1 cellular context compared by ENCODE assay signal in genomic region chr4:118278473-118279274, GRCh38.
A peak's percentile ranks its signal among the peaks of the same experiment; 100 is the strongest.
TF ChIP-seq lines count a peak whose summit lies in the region.

No MANE protein-coding gene starts in this region.

TF ChIP-seq in GM12878, 131 proteins besides CTCF, POLR2A, EP300 and RAD21 (continued from another document):
- TF ChIP-seq PRDM15 (CRISPR knock-in tag; IDR thresholded peaks at IDR 0.05) (no peak), CBFB (IDR thresholded peaks at IDR 0.05; ENCODE audit: low read depth) (peak; percentile 95), BHLHE40 (IDR thresholded peaks at IDR 0.05; ENCODE audit: borderline replicate concordance in 1 of 2, low read depth in 2 of 2, low read length in 1 of 2) (peak; percentile 31 to 91; a peak in 3 of 4 replicates), ZZZ3 (IDR thresholded peaks at IDR 0.05; ENCODE audit: control insufficient read depth, insufficient read length, low read depth) (no peak), CEBPZ (IDR thresholded peaks at IDR 0.05; ENCODE audit: low read depth, low read length) (no peak), MAX (IDR thresholded peaks at IDR 0.05; ENCODE audit: low read depth, low read length) (peak; percentile 48; the same call in 1 of the 2 replicates), REST (IDR thresholded peaks at IDR 0.05; ENCODE audit: low read depth, low read length) (no peak), IKZF2 (IDR thresholded peaks at IDR 0.05) (no peak; a peak in 2 of 4 replicates), YY1 (IDR thresholded peaks at IDR 0.05; ENCODE audit: low read depth, low read length) (peak; percentile 88), RCOR1 (conservative IDR thresholded peaks at IDR 0.05; ENCODE audit: low read depth, low read length) (no peak), FOXK2 (IDR thresholded peaks at IDR 0.05) (no peak), NFXL1 (IDR thresholded peaks at IDR 0.05; ENCODE audit: borderline replicate concordance) (no peak), CREM (IDR thresholded peaks at IDR 0.05; ENCODE audit: low read depth) (peak; percentile 85; the same call in 1 of the 2 replicates), DPF2 (IDR thresholded peaks at IDR 0.05) (0 out of 2 replicates have a peak, but pooled peaks have one; percentile 18), ZNF217 (IDR thresholded peaks at IDR 0.05) (no peak), IKZF1 (conservative IDR thresholded peaks at IDR 0.05) (peak; percentile 61; the same call in 1 of the 2 replicates), STAT3 (IDR thresholded peaks at IDR 0.05; ENCODE audit: low read depth, low read length) (no peak), TBL1XR1 (IDR thresholded peaks at IDR 0.05; ENCODE audit: low read depth, low read length) (no peak; the same call in 1 of the 2 replicates), RAD51 (IDR thresholded peaks at IDR 0.05) (peak; percentile 85), JUND (IDR thresholded peaks at IDR 0.05; ENCODE audit: low read depth, low read length) (no peak), POLR2AphosphoS5 (IDR thresholded peaks at IDR 0.05; ENCODE audit: low read length) (peak; percentile 99), SP1 (IDR thresholded peaks at IDR 0.05; ENCODE audit: low read depth, low read length) (peak; percentile 43), NR2C1 (IDR thresholded peaks at IDR 0.05) (no peak), GABPA (IDR thresholded peaks at IDR 0.05; ENCODE audit: low read depth) (peak; percentile 81), NR2F1 (conservative IDR thresholded peaks at IDR 0.05) (peak; percentile 29; the same call in 1 of the 2 replicates), ZNF24 (IDR thresholded peaks at IDR 0.05) (no peak), ATF7 (IDR thresholded peaks at IDR 0.05; ENCODE audit: low read depth) (peak; percentile 85), CEBPB (IDR thresholded peaks at IDR 0.05; ENCODE audit: borderline replicate concordance in 1 of 2, low read depth in 2 of 2, low read length in 2 of 2) (no peak), CREB1 (IDR thresholded peaks at IDR 0.05; ENCODE audit: low read depth) (peak; percentile 89), KDM1A (IDR thresholded peaks at IDR 0.05; ENCODE audit: borderline replicate concordance) (no peak), STAT1 (conservative IDR thresholded peaks at IDR 0.05) (0 out of 2 replicates have a peak, but pooled peaks have one; percentile 59), SREBF1 (IDR thresholded peaks at IDR 0.05; ENCODE audit: low read length) (no peak), TAF1 (IDR thresholded peaks at IDR 0.05; ENCODE audit: borderline replicate concordance, low read depth, low read length) (peak; percentile 96), SREBF2 (IDR thresholded peaks at IDR 0.05; ENCODE audit: low read length) (no peak), ZNF687 (IDR thresholded peaks at IDR 0.05) (peak; percentile 83), NRF1 (conservative IDR thresholded peaks at IDR 0.05; ENCODE audit: low read depth, low read length) (peak; percentile 67), ASH2L (IDR thresholded peaks at IDR 0.05; ENCODE audit: borderline replicate concordance, low read depth) (no peak), IRF3 (IDR thresholded peaks at IDR 0.05) (no peak), RFX5 (IDR thresholded peaks at IDR 0.05; ENCODE audit: low read depth, low read length) (0 out of 2 replicates have a peak, but pooled peaks have one; percentile 34), BRCA1 (IDR thresholded peaks at IDR 0.05; ENCODE audit: low read depth, low read length) (no peak), FOXM1 (IDR thresholded peaks at IDR 0.05; ENCODE audit: low read depth, low read length) (no peak; the same call in 1 of the 2 replicates), IRF4 (IDR thresholded peaks at IDR 0.05; ENCODE audit: low read depth, low read length) (0 out of 2 replicates have a peak, but pooled peaks have one; percentile 8), SIX5 (IDR thresholded peaks at IDR 0.05; ENCODE audit: low read depth, low read length, severe bottlenecking) (no peak), ZNF622 (IDR thresholded peaks at IDR 0.05) (no peak), HDGF (IDR thresholded peaks at IDR 0.05) (peak; percentile 79; the same call in 1 of the 2 replicates), MTA2 (IDR thresholded peaks at IDR 0.05; ENCODE audit: low read depth) (peak; percentile 16; the same call in 1 of the 2 replicates), MXI1 (IDR thresholded peaks at IDR 0.05; ENCODE audit: low read depth, low read length) (peak; percentile 89; the same call in 1 of the 2 replicates), MEF2B (IDR thresholded peaks at IDR 0.05; ENCODE audit: partially characterized antibody, poor library complexity, severe bottlenecking) (peak; percentile 10), RELA (IDR thresholded peaks at IDR 0.05; ENCODE audit: borderline replicate concordance, partially characterized antibody) (no peak), ZNF274 (IDR thresholded peaks at IDR 0.05; ENCODE audit: insufficient read depth, insufficient read length) (no peak)
